In genomic region chr5:88269222-88269771, GRCh38 we compare ENCODE assay signal across 8 cellular contexts. TPM values are rescaled to one million over a fixed set of nuclear protein-coding genes. Genes with fewer than 3 reads are reported as not detected.
DNase-seq lines count a peak whose midpoint lies in the region; ATAC-seq and TF ChIP-seq lines count a peak whose summit lies in the region.

No MANE protein-coding gene starts in this region.

- 0 out of 22 replicates have a peak, but pooled peaks cover 0 to 6% (median 0%) of the 10 kb centered on the region in 11 experiments for H4K20me1 ChIP-seq in BLaER1 treated with 17β-estradiol and CSF1 and Interleukin-3, amounts not matched to agents 10 nM and 100 nM

- H3K27me3 Mint-ChIP-seq in stimulated activated memory B cell treated with anti-CD40 and anti-IgM and Interleukin-4, amounts not matched to agents 10 μg/mL and 1 μg/mL and 100 μg/mL, for 72 hours: no peaks in the 10 kb centered on the region

- H3K36me3 ChIP-seq in BLaER1 treated with 17β-estradiol and CSF1 and Interleukin-3, amounts not matched to agents 10 nM and 100 nM: peaks cover 39 to 58% (median 50%) of the 10 kb centered on the region in 11 experiments
- H3K36me3 ChIP-seq in Panc1 (ENCODE audit: control insufficient read depth, insufficient read depth, low read length) (peaks cover 19% of the 10 kb centered on the region), brain microvascular endothelial cell (replicated peaks) (peaks cover 2% of the 10 kb centered on the region)

- peaks cover 51% of the 10 kb centered on the region for H3K36me3 Mint-ChIP-seq in stimulated activated memory B cell treated with anti-CD40 and anti-IgM and Interleukin-4, amounts not matched to agents 10 μg/mL and 1 μg/mL and 100 μg/mL, for 72 hours

- H3K9me3 ChIP-seq in BLaER1 treated with 17β-estradiol and CSF1 and Interleukin-3, amounts not matched to agents 10 nM and 100 nM (replicated peaks in 1 of 11): peaks cover 10 to 28% (median 21%) of the 10 kb centered on the region in 11 experiments
- H3K9me3 ChIP-seq in Panc1 (ENCODE audit: control insufficient read depth, insufficient read depth, low read depth, low read length): no peaks in the 10 kb centered on the region

- H3K9me3 Mint-ChIP-seq in stimulated activated memory B cell treated with anti-CD40 and anti-IgM and Interleukin-4, amounts not matched to agents 10 μg/mL and 1 μg/mL and 100 μg/mL, for 72 hours: no peaks in the 10 kb centered on the region

- peaks cover 25 to 38% (median 29%) of the 10 kb centered on the region in 10 experiments for H3K4me1 ChIP-seq in BLaER1 treated with 17β-estradiol and CSF1 and Interleukin-3, amounts not matched to agents 10 nM and 100 nM
- peaks cover 21% of the 10 kb centered on the region for H3K4me1 ChIP-seq in Panc1 (ENCODE audit: control insufficient read depth, insufficient read depth, low read length)

- peak overlapping the region; percentile 70 to 85 (median 77) for H3K27ac ChIP-seq in BLaER1 treated with 17β-estradiol and CSF1 and Interleukin-3, amounts not matched to agents 10 nM and 100 nM
- H3K27ac ChIP-seq in Panc1 (ENCODE audit: low read length) (peak overlapping the region; percentile 97), brain microvascular endothelial cell (no peak overlapping the region)

- peak overlapping the region; percentile 73 to 96 (median 85) for H3K4me3 ChIP-seq in BLaER1 treated with 17β-estradiol and CSF1 and Interleukin-3, amounts not matched to agents 10 nM and 100 nM
- H3K4me3 ChIP-seq in Panc1 (ENCODE audit: low read depth in 2 of 2, low read length in 2 of 2) (peak overlapping the region; percentile 99), brain microvascular endothelial cell (ENCODE audit: low read depth, low read length) (peak overlapping the region; percentile 80)

- CTCF ChIA-PET in Panc1 (lab: Charles Lee): no interaction called here

- BruUV-seq in Panc1 (replicated peaks; lab: Mats Ljungman, UMichigan): no TSS peak

- H3K27ac Mint-ChIP-seq in stimulated activated memory B cell treated with anti-CD40 and anti-IgM and Interleukin-4, amounts not matched to agents 10 μg/mL and 1 μg/mL and 100 μg/mL, for 72 hours: peak overlapping the region; percentile 89

- TF ChIP-seq CTCF in Panc1 (IDR thresholded peaks at IDR 0.05): no peak
- no peak for TF ChIP-seq CTCF in brain microvascular endothelial cell (IDR thresholded peaks at IDR 0.05; ENCODE audit: low read depth, low read length, missing control alignments)
- TF ChIP-seq CTCF in GM20000 (IDR thresholded peaks at IDR 0.05; ENCODE audit: extremely low read depth, missing control alignments): no peak

- no peaks in the 10 kb centered on the region for H3K27me3 ChIP-seq in BLaER1 treated with 17β-estradiol and CSF1 and Interleukin-3, amounts not matched to agents 10 nM and 100 nM
- H3K27me3 ChIP-seq in Panc1 (ENCODE audit: control insufficient read depth, insufficient read depth, low read length) (no peaks in the 10 kb centered on the region), brain microvascular endothelial cell (replicated peaks) (no peaks in the 10 kb centered on the region)

- peak overlapping the region; percentile 82 to 95 (median 86) for H3K4me2 ChIP-seq in BLaER1 treated with 17β-estradiol and CSF1 and Interleukin-3, amounts not matched to agents 10 nM and 100 nM

- in situ Hi-C loops in Panc1 (cut with HindIII; ENCODE audit: low pct_unique_long_range_greater_than_20kb, low sequenced_read_pairs) (no loop called here), brain microvascular endothelial cell (cut with HindIII; ENCODE audit: low pct_ligation_motif_present, low sequenced_read_pairs) (no loop called here)

- POLR2A ChIA-PET in Panc1 (lab: Charles Lee): no interaction called here

- peaks cover 48% of the 10 kb centered on the region for H3K4me1 Mint-ChIP-seq in stimulated activated memory B cell treated with anti-CD40 and anti-IgM and Interleukin-4, amounts not matched to agents 10 μg/mL and 1 μg/mL and 100 μg/mL, for 72 hours

- DNase-seq in Panc1 (ENCODE audit: low read depth, low spot score): no peak
- no peak for DNase-seq in brain microvascular endothelial cell
- peak; percentile 48 for DNase-seq in kidney glomerular epithelial cell (lab: John Stamatoyannopoulos, UW)
- no peak for DNase-seq in GM20000 (ENCODE audit: low spot score)

- peak overlapping the region; percentile 88 for H3K4me3 Mint-ChIP-seq in stimulated activated memory B cell treated with anti-CD40 and anti-IgM and Interleukin-4, amounts not matched to agents 10 μg/mL and 1 μg/mL and 100 μg/mL, for 72 hours

- peak; percentile 16 for ATAC-seq in GM18861 (IDR thresholded peaks at IDR 0.05; ENCODE audit: unreplicated experiment)
- ATAC-seq in HG03064 (IDR thresholded peaks at IDR 0.05; ENCODE audit: low read depth, unreplicated experiment): peak; percentile 11
- peak; percentile 63 for ATAC-seq in Panc1
- peak; percentile 25 for ATAC-seq in stimulated activated memory B cell treated with anti-CD40 and anti-IgM and Interleukin-4, amounts not matched to agents 10 μg/mL and 1 μg/mL and 100 μg/mL, for 72 hours

- intact Hi-C loops in Panc1 (cut with micrococcal nuclease; ENCODE audit: unreplicated experiment): loop anchor here (5.0 kb wide), 2 partner anchors 127 to 403 kb away; no protein-coding TSS in a partner anchor

- H3K9ac ChIP-seq in BLaER1 treated with 17β-estradiol and CSF1 and Interleukin-3, amounts not matched to agents 10 nM and 100 nM: peak overlapping the region; percentile 73 to 87 (median 80); a peak in 21 of 22 replicates

RNA-seq across cellular contexts. Expression of gene TMEM161B, which starts 0.7 kb away (rescaled TPM):
- total RNA-seq in Panc1 (2021; ENCODE audit: unreplicated experiment): 16.3 TPM
- 4.7 TPM for polyA plus RNA-seq in Panc1 (2012; ENCODE audit: insufficient read length)

Comparison
In these comparisons a context has a peak if more than half of its experiments do, and no peak if none do; other contexts are left out.
1. ATAC-seq: peak in every context shown above with its lines; median percentile 63 in Panc1; 25 in stimulated activated memory B cell treated with anti-CD40 and anti-IgM and Interleukin-4, amounts not matched to agents 10 μg/mL and 1 μg/mL and 100 μg/mL, for 72 hours; 16 in GM18861; 11 in HG03064.